ENCODE assay signal across 16 cellular contexts in the genomic region with DNA sequence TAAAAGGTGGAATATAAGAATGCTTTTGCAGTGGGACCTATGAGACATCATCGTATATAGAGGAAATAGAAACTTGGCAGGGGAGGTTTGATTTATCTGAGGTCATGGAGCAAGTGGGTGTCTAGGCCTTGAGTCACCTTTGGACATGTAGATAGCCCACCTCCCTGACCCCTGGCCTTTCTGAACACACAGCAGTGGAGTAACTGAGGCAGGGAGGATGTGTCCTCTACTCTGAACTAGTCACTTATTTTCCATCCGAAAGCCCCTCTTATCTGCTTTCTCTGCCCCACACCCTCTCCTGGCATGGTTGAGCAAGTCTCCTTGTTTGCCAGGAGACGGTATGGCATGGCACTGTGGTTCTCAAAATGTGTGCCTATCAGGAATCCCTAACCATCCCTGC. TPM values are rescaled to one million over a fixed set of nuclear protein-coding genes. Genes with fewer than 3 reads are reported as not detected.
A peak's percentile ranks its signal among the peaks of the same experiment; 100 is the strongest.
DNase-seq lines count a peak whose midpoint lies in the region; ATAC-seq and TF ChIP-seq lines count a peak whose summit lies in the region.
"Had no signal": no experiment of that assay in that cellular context is flagged by ENCODE, and none has a peak within 500 bp of the region (broad histone marks: within the 10 kb centered on the region; RNA-seq: fewer than 3 reads in every experiment).

No MANE protein-coding gene starts in this region.

- DNase-seq in activated naive CD4-positive, alpha-beta T cell treated with anti-CD3 and anti-CD28 coated beads for 36 hours: peak; percentile 43
- no peak for DNase-seq in activated naive CD4-positive, alpha-beta T cell treated with Interleukin-2 at 50 U/mL for 16 hours
- DNase-seq in activated CD4-positive, alpha-beta T cell treated with anti-CD3 and anti-CD28 coated beads, Interleukin-2, amount 10 ng/mL, durations not matched to agents 24 days and 14 days: no peak
- DNase-seq in foreskin keratinocyte (no peak), substantia nigra (lab: John Stamatoyannopoulos, UW) (no peak), UCSD-AML1 (lab: John Stamatoyannopoulos, UW; ENCODE audit: unreplicated experiment) (no peak), islet precursor cell (no peak)
- DNase-seq: activated gamma-delta T cell treated with Interleukin-2 at 50 U/mL for 16 hours; dermis blood vessel endothelial cell; HCEC 1CT; Karpas-422; left lung; NCI-H2227 treated with DMSO at 0.1 percent for 48 hours; stimulated activated CD4-positive, alpha-beta T cell treated with anti-CD3 and anti-CD28 coated beads, Interleukin-4, amount 100 ng/mL, for 24 hours; thyroid gland had no signal

- intact Hi-C loops in activated naive CD4-positive, alpha-beta T cell treated with anti-CD3 and anti-CD28 coated beads for 36 hours (cut with micrococcal nuclease): no loop called here
- intact Hi-C loops in activated CD4-positive, alpha-beta T cell treated with anti-CD3 and anti-CD28 coated beads, Interleukin-2, amount 10 ng/mL, durations not matched to agents 24 days and 14 days (cut with micrococcal nuclease): loop anchor here (10.0 kb wide), 2 partner anchors 571 to 889 kb away; a partner anchor contains a TSS

- no peak for TF ChIP-seq CTCF in foreskin keratinocyte (conservative IDR thresholded peaks at IDR 0.05)

- peak overlapping the region; percentile 96 for H3K27ac Mint-ChIP-seq in activated naive CD4-positive, alpha-beta T cell treated with anti-CD3 and anti-CD28 coated beads for 36 hours
- peak overlapping the region; percentile 95 for H3K27ac Mint-ChIP-seq in activated CD4-positive, alpha-beta T cell treated with anti-CD3 and anti-CD28 coated beads, Interleukin-2, amount 10 ng/mL, durations not matched to agents 24 days and 14 days

- peaks cover 26% of the 10 kb centered on the region for H3K36me3 Mint-ChIP-seq in activated naive CD4-positive, alpha-beta T cell treated with anti-CD3 and anti-CD28 coated beads for 36 hours (ENCODE audit: low read depth)
- H3K36me3 Mint-ChIP-seq in activated CD4-positive, alpha-beta T cell treated with anti-CD3 and anti-CD28 coated beads, Interleukin-2, amount 10 ng/mL, durations not matched to agents 24 days and 14 days (ENCODE audit: low read depth): peaks cover 84% of the 10 kb centered on the region

- H3K4me1 Mint-ChIP-seq in activated naive CD4-positive, alpha-beta T cell treated with anti-CD3 and anti-CD28 coated beads for 36 hours (ENCODE audit: low read depth): peaks cover 89% of the 10 kb centered on the region
- H3K4me1 Mint-ChIP-seq in activated CD4-positive, alpha-beta T cell treated with anti-CD3 and anti-CD28 coated beads, Interleukin-2, amount 10 ng/mL, durations not matched to agents 24 days and 14 days: peaks cover 90% of the 10 kb centered on the region

- no peaks in the 10 kb centered on the region for H3K9me3 Mint-ChIP-seq in activated naive CD4-positive, alpha-beta T cell treated with anti-CD3 and anti-CD28 coated beads for 36 hours
- no peaks in the 10 kb centered on the region for H3K9me3 Mint-ChIP-seq in activated CD4-positive, alpha-beta T cell treated with anti-CD3 and anti-CD28 coated beads, Interleukin-2, amount 10 ng/mL, durations not matched to agents 24 days and 14 days

- peak overlapping the region; percentile 57 for H3K4me3 Mint-ChIP-seq in activated naive CD4-positive, alpha-beta T cell treated with anti-CD3 and anti-CD28 coated beads for 36 hours
- peak overlapping the region; percentile 80 for H3K4me3 Mint-ChIP-seq in activated CD4-positive, alpha-beta T cell treated with anti-CD3 and anti-CD28 coated beads, Interleukin-2, amount 10 ng/mL, durations not matched to agents 24 days and 14 days

- peak overlapping the region; percentile 72 for H3K27ac ChIP-seq in foreskin keratinocyte
- peak overlapping the region; percentile 42 for H3K27ac ChIP-seq in substantia nigra (ENCODE audit: low read depth, low read length, poor library complexity, severe bottlenecking)
- H3K27ac ChIP-seq: thyroid gland had no signal

- H3K27me3 ChIP-seq in foreskin keratinocyte: no peaks in the 10 kb centered on the region
- H3K27me3 ChIP-seq: left lung, thyroid gland had no signal

- no peaks in the 10 kb centered on the region for H3K27me3 Mint-ChIP-seq in activated naive CD4-positive, alpha-beta T cell treated with anti-CD3 and anti-CD28 coated beads for 36 hours (ENCODE audit: low read depth)
- no peaks in the 10 kb centered on the region for H3K27me3 Mint-ChIP-seq in activated CD4-positive, alpha-beta T cell treated with anti-CD3 and anti-CD28 coated beads, Interleukin-2, amount 10 ng/mL, durations not matched to agents 24 days and 14 days

- peak; percentile 0 for ATAC-seq in foreskin keratinocyte
- ATAC-seq in HG03095 (IDR thresholded peaks at IDR 0.05; ENCODE audit: unreplicated experiment): no peak
- ATAC-seq: left lung had no signal

- peaks cover 66% of the 10 kb centered on the region for H3K4me1 ChIP-seq in foreskin keratinocyte

- CTCF ChIA-PET in activated naive CD4-positive, alpha-beta T cell treated with anti-CD3 and anti-CD28 coated beads for 36 hours (lab: Charles Lee): interaction anchor here (0.8 to 2.0 kb wide), 3 partner anchors 12 to 44 kb away, joined by 3 to 7 read pairs (median 4); no protein-coding TSS in a partner anchor

RNA-seq across cellular contexts. Expression of a gene that starts 7.9 kb away (rescaled TPM):
- total RNA-seq in activated naive CD4-positive, alpha-beta T cell treated with anti-CD3 and anti-CD28 coated beads for 36 hours: 100 to 1,000 TPM; 140 to 141 TPM
- 448 and 469 TPM in 2 replicates for total RNA-seq in activated CD4-positive, alpha-beta T cell treated with anti-CD3 and anti-CD28 coated beads, Interleukin-2, amount 10 ng/mL, durations not matched to agents 24 days and 14 days
- total RNA-seq in foreskin keratinocyte: 91.8 and 97.5 TPM in 2 replicates
- polyA plus RNA-seq in foreskin keratinocyte: 207 and 211 TPM in 2 replicates
